In genomic region chr9:129823934-129824601, GRCh38 we compare ENCODE assay signal across 8 cellular contexts. TPM values are rescaled to one million over a fixed set of nuclear protein-coding genes. Genes with fewer than 3 reads are reported as not detected.
DNase-seq lines count a peak whose midpoint lies in the region; ATAC-seq and TF ChIP-seq lines count a peak whose summit lies in the region.

TOR1A (minus strand) TSS chr9:129824136; CDS start chr9:129824085, 51 bp downstream.

- DNase-seq in BE2C (peak; percentile 96), NCI-H748 (lab: John Stamatoyannopoulos, UW; ENCODE audit: unreplicated experiment) (peak; percentile 95), dermis blood vessel endothelial cell (peak; percentile 96), left lung (peak; percentile 94 to 98)
- DNase-seq in activated CD4-positive, alpha-beta T cell treated with anti-CD3 and anti-CD28 coated beads, Interleukin-2, amount 50 U/mL, for 24 hours (ENCODE audit: low read depth in 1 of 2, low spot score in 1 of 2), result peak; percentile 82 to 89
- peak; percentile 89 to 92 for DNase-seq in stimulated activated CD4-positive, alpha-beta T cell treated with anti-CD3 and anti-CD28 coated beads, Interleukin-2, amount 100 ng/mL, for 48 hours

- H3K4me1 ChIP-seq in BE2C (no peaks in the 10 kb centered on the region), left lung (peaks cover 0 to 17% of the 10 kb centered on the region in 2 donors)

- H3K27ac ChIP-seq in left lung, result peak within 1 kb of the TSS; percentile 59 to 84

- no peaks in the 10 kb centered on the region for H3K9me3 ChIP-seq in BE2C
- no peaks in the 10 kb centered on the region for H3K9me3 ChIP-seq in left lung

- no peak for TF ChIP-seq CTCF in BE2C (IDR thresholded peaks at IDR 0.05; ENCODE audit: low read depth, low read length)
- TF ChIP-seq CTCF in left lung (IDR thresholded peaks at IDR 0.05), result no peak

- H3K36me3 ChIP-seq in BE2C, result peaks cover 39% of the 10 kb centered on the region
- peaks cover 0 to 60% of the 10 kb centered on the region in 2 donors for H3K36me3 ChIP-seq in left lung

- H3K27me3 ChIP-seq in BE2C, result no peaks in the 10 kb centered on the region
- no peaks in the 10 kb centered on the region for H3K27me3 ChIP-seq in left lung

- H3K4me3 ChIP-seq in BE2C (ENCODE audit: low read depth, low read length) (peak within 1 kb of the TSS; percentile 79), left lung (peak within 1 kb of the TSS; percentile 68 to 80)

- intact Hi-C loops in left lung (cut with DNase I), result no loop called here

- peak; percentile 88 for ATAC-seq in GM19324 (IDR thresholded peaks at IDR 0.05; ENCODE audit: low FRiP score, unreplicated experiment)
- ATAC-seq in HG03520 (IDR thresholded peaks at IDR 0.05; ENCODE audit: unreplicated experiment), result peak; percentile 87
- peak; percentile 97 for ATAC-seq in left lung

RNA-seq across cellular contexts. Expression of gene TOR1A, which starts in this region (rescaled TPM):
- 71.2 TPM for polyA plus RNA-seq in BE2C (2012; ENCODE audit: insufficient read depth, insufficient read length, low read depth)
- total RNA-seq in dermis blood vessel endothelial cell (38.0 and 38.8 TPM in 2 replicates), left lung (10 to 100 TPM; 32.0 to 38.5 TPM)

Comparison
In these comparisons a context has a peak if more than half of its experiments do, and no peak if none do; other contexts are left out.
1. Peak in every context shown above with its lines: DNase-seq, ATAC-seq, H3K4me3 ChIP-seq and H3K27ac ChIP-seq.